1 cellular context compared by ENCODE assay signal in the genomic region with DNA sequence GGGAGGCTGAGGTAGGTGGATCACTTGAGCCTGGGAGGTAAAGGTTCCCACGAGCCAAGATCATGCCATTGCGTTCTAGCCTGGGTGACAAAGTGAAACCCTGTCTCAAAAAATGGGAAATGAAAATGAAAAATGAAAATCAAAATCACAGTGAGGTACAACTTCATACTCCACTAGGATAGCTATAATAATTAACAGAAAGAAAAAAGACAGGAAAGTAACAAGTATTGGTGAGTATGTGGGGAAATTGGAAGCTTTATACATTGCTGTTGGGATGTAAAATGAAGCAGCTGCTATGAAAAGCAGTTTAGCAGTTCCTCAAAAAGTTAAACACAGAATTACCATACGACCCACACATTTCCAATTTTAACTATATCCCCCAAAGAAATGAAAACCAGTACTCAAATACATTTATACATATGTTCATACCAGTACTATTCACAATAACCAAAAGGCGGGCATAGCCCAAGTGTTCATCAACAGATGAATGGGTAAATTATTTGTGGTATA.
TF ChIP-seq lines count a peak whose summit lies in the region.

No MANE protein-coding gene starts in this region.

TF ChIP-seq in WTC11, 78 proteins besides CTCF, POLR2A, EP300 and RAD21 (continued from another document):
- TF ChIP-seq ARID4B (CRISPR knock-in tag; IDR thresholded peaks at IDR 0.05; ENCODE audit: borderline replicate concordance) (no peak), GRHL2 (CRISPR knock-in tag; IDR thresholded peaks at IDR 0.05; ENCODE audit: insufficient replicate concordance, severe bottlenecking) (no peak), NFATC4 (CRISPR knock-in tag; IDR thresholded peaks at IDR 0.05) (no peak), ZBTB21 (CRISPR knock-in tag; IDR thresholded peaks at IDR 0.05; ENCODE audit: borderline replicate concordance) (no peak), EMX1 (CRISPR knock-in tag; IDR thresholded peaks at IDR 0.05) (no peak), ZNF281 (CRISPR knock-in tag; IDR thresholded peaks at IDR 0.05) (no peak), KAT7 (CRISPR knock-in tag; IDR thresholded peaks at IDR 0.05; ENCODE audit: borderline replicate concordance) (no peak), SOX15 (CRISPR knock-in tag; IDR thresholded peaks at IDR 0.05) (no peak), ZMAT4 (CRISPR knock-in tag; IDR thresholded peaks at IDR 0.05) (no peak), ZNF232 (CRISPR knock-in tag; IDR thresholded peaks at IDR 0.05) (no peak), ZNF219 (CRISPR knock-in tag; IDR thresholded peaks at IDR 0.05; ENCODE audit: borderline replicate concordance) (no peak), ZNF532 (CRISPR knock-in tag; IDR thresholded peaks at IDR 0.05; ENCODE audit: borderline replicate concordance) (no peak), ZNF396 (CRISPR knock-in tag; IDR thresholded peaks at IDR 0.05; ENCODE audit: borderline replicate concordance) (no peak), ZNF671 (CRISPR knock-in tag; IDR thresholded peaks at IDR 0.05) (no peak)
- TF ChIP-seq, protein P1, sequence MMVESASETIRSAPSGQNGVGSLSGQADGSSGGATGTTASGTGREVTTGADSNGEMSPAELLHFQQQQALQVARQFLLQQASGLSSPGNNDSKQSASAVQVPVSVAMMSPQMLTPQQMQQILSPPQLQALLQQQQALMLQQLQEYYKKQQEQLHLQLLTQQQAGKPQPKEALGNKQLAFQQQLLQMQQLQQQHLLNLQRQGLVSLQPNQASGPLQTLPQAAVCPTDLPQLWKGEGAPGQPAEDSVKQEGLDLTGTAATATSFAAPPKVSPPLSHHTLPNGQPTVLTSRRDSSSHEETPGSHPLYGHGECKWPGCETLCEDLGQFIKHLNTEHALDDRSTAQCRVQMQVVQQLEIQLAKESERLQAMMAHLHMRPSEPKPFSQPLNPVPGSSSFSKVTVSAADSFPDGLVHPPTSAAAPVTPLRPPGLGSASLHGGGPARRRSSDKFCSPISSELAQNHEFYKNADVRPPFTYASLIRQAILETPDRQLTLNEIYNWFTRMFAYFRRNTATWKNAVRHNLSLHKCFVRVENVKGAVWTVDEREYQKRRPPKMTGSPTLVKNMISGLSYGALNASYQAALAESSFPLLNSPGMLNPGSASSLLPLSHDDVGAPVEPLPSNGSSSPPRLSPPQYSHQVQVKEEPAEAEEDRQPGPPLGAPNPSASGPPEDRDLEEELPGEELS (CRISPR knock-in tag; IDR thresholded peaks at IDR 0.05), result no peak
- TF ChIP-seq, protein P2, sequence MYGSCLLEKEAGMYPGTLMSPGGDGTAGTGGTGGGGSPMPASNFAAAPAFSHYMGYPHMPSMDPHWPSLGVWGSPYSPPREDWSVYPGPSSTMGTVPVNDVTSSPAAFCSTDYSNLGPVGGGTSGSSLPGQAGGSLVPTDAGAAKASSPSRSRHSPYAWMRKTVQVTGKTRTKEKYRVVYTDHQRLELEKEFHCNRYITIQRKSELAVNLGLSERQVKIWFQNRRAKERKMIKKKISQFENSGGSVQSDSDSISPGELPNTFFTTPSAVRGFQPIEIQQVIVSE (CRISPR knock-in tag; IDR thresholded peaks at IDR 0.05; ENCODE audit: borderline replicate concordance), result no peak
